Comparison of ENCODE assay signal across 16 cellular contexts in the genomic region with DNA sequence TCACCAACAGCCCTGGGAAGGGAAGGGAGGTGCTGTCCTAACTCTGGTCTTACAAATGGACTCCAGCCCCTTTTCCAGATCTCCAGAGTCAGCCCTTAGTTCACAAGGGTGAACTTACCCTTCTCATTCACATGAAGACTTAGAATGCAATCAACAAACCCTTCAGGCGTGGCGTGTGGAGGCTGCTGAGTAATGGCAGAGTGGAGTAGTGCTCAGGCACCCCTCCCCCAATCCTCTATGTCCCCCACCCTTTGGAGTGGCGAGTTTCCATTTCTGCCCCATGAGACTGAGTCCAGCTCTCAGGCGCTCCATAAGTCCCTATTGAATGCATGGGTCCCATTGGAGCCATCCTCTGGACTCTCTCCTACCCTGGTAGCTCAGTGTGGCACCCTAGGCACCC. TPM values are rescaled to one million over a fixed set of nuclear protein-coding genes. Genes with fewer than 3 reads are reported as not detected.
A peak's percentile ranks its signal among the peaks of the same experiment; 100 is the strongest.
DNase-seq lines count a peak whose midpoint lies in the region; TF ChIP-seq lines count a peak whose summit lies in the region.
"Had no signal": no experiment of that assay in that cellular context is flagged by ENCODE, and none has a peak within 500 bp of the region (broad histone marks: within the 10 kb centered on the region; RNA-seq: fewer than 3 reads in every experiment).

No MANE protein-coding gene starts in this region.

- DNase-seq in SJCRH30: peak in 1 of 2 experiments; percentile 56
- DNase-seq in fibroblast of the aortic adventitia (ENCODE audit: low read depth): no peak
- no peak for DNase-seq in smooth muscle cell (lab: John Stamatoyannopoulos, UW; ENCODE audit: unreplicated experiment)
- DNase-seq in effector memory CD4-positive, alpha-beta T cell: no peak
- DNase-seq in MV-4-11 (lab: John Stamatoyannopoulos, UW): no peak
- no peak for DNase-seq in HCEC 1CT
- no peak for DNase-seq in activated CD4-positive, CD25-positive, alpha-beta regulatory T cell (lab: John Stamatoyannopoulos, UW)
- DNase-seq: activated CD4-positive, alpha-beta T cell treated with anti-CD3 and anti-CD28 coated beads, Interleukin-2, amount 50 U/mL, for 4 hours; CD8-positive, alpha-beta memory T cell; GF-D8; NCI-H1092 treated with DMSO at 0.1 percent for 48 hours; NCI-H446 treated with DMSO at 0.1 percent for 48 hours; ovary; Peyer's patch; T-helper 17 cell had no signal

- peaks cover 35% of the 10 kb centered on the region for H3F3A ChIP-seq in smooth muscle cell (ENCODE audit: low read depth)

- no peak overlapping the region for H2AFZ ChIP-seq in smooth muscle cell (ENCODE audit: low read depth)

- H3K9me3 ChIP-seq in BLaER1 treated with 17β-estradiol and CSF1 and Interleukin-3, amounts not matched to agents 10 nM and 100 nM (replicated peaks in 1 of 11): no peaks in the 10 kb centered on the region
- no peaks in the 10 kb centered on the region for H3K9me3 ChIP-seq in SJCRH30 (replicated peaks)
- no peaks in the 10 kb centered on the region for H3K9me3 ChIP-seq in smooth muscle cell (replicated peaks; ENCODE audit: low read depth)
- no peaks in the 10 kb centered on the region for H3K9me3 ChIP-seq in effector memory CD4-positive, alpha-beta T cell (ENCODE audit: control insufficient read depth, low read length)
- H3K9me3 ChIP-seq: ovary, Peyer's patch had no signal

- H3K27me3 ChIP-seq in BLaER1 treated with 17β-estradiol and CSF1 and Interleukin-3, amounts not matched to agents 10 nM and 100 nM: no peaks in the 10 kb centered on the region
- H3K27me3 ChIP-seq in SJCRH30 (no peaks in the 10 kb centered on the region), smooth muscle cell (ENCODE audit: low read depth) (no peaks in the 10 kb centered on the region)
- H3K27me3 ChIP-seq in effector memory CD4-positive, alpha-beta T cell (replicated peaks; ENCODE audit: control insufficient read depth, insufficient read depth, low read length, poor library complexity, severe bottlenecking): no peaks in the 10 kb centered on the region
- H3K27me3 ChIP-seq: ovary, Peyer's patch had no signal

- H3K9ac ChIP-seq in BLaER1 treated with 17β-estradiol and CSF1 and Interleukin-3, amounts not matched to agents 10 nM and 100 nM: peak overlapping the region; percentile 38 to 95 (median 91); a peak in 18 of 22 replicates
- no peak overlapping the region for H3K9ac ChIP-seq in smooth muscle cell (ENCODE audit: low read depth)

- H3K4me1 ChIP-seq in BLaER1 treated with 17β-estradiol and CSF1 and Interleukin-3, amounts not matched to agents 10 nM and 100 nM: peaks cover 83 to 93% (median 90%) of the 10 kb centered on the region in 10 experiments
- H3K4me1 ChIP-seq in SJCRH30 (peaks cover 76% of the 10 kb centered on the region), smooth muscle cell (ENCODE audit: low read depth) (peaks cover 64% of the 10 kb centered on the region)
- H3K4me1 ChIP-seq in effector memory CD4-positive, alpha-beta T cell (ENCODE audit: control insufficient read depth, insufficient read depth, low read length, poor library complexity, severe bottlenecking): peaks cover 13% of the 10 kb centered on the region

- TF ChIP-seq CTCF in fibroblast of the aortic adventitia (IDR thresholded peaks at IDR 0.05; ENCODE audit: insufficient read depth, low read length) (no peak), smooth muscle cell (IDR thresholded peaks at IDR 0.05; ENCODE audit: borderline replicate concordance, insufficient read depth, poor library complexity, severe bottlenecking) (no peak)

- peaks cover 0 to 75% (median 57%) of the 10 kb centered on the region in 11 experiments; a peak in 18 of 22 replicates for H4K20me1 ChIP-seq in BLaER1 treated with 17β-estradiol and CSF1 and Interleukin-3, amounts not matched to agents 10 nM and 100 nM
- H4K20me1 ChIP-seq in smooth muscle cell (ENCODE audit: low read depth): peaks cover 39% of the 10 kb centered on the region

- H3K36me3 ChIP-seq in BLaER1 treated with 17β-estradiol and CSF1 and Interleukin-3, amounts not matched to agents 10 nM and 100 nM: peaks cover 11 to 63% (median 60%) of the 10 kb centered on the region in 11 experiments
- H3K36me3 ChIP-seq in SJCRH30: peaks cover 57% of the 10 kb centered on the region
- no peaks in the 10 kb centered on the region for H3K36me3 ChIP-seq in smooth muscle cell (ENCODE audit: low read depth)
- no peaks in the 10 kb centered on the region for H3K36me3 ChIP-seq in effector memory CD4-positive, alpha-beta T cell (ENCODE audit: control insufficient read depth, insufficient read depth, low read length)
- H3K36me3 ChIP-seq: ovary, Peyer's patch had no signal

- peak overlapping the region in 7 of 11 experiments; percentile 8 to 84 (median 24); a peak in 8 of 22 replicates for H3K27ac ChIP-seq in BLaER1 treated with 17β-estradiol and CSF1 and Interleukin-3, amounts not matched to agents 10 nM and 100 nM
- peak overlapping the region; percentile 76 for H3K27ac ChIP-seq in SJCRH30
- no peak overlapping the region for H3K27ac ChIP-seq in smooth muscle cell (ENCODE audit: low read depth)
- no peak overlapping the region for H3K27ac ChIP-seq in effector memory CD4-positive, alpha-beta T cell (ENCODE audit: insufficient read depth, low read length, poor library complexity, severe bottlenecking)
- H3K27ac ChIP-seq: ovary had no signal

- H3K4me3 ChIP-seq in BLaER1 treated with 17β-estradiol and CSF1 and Interleukin-3, amounts not matched to agents 10 nM and 100 nM: peak overlapping the region in 9 of 10 experiments; percentile 13 to 98 (median 94); a peak in 16 of 20 replicates
- H3K4me3 ChIP-seq in SJCRH30: peak overlapping the region; percentile 99
- peak overlapping the region; percentile 98 for H3K4me3 ChIP-seq in fibroblast of the aortic adventitia (ENCODE audit: low read depth, low read length)
- peak overlapping the region; percentile 77 for H3K4me3 ChIP-seq in smooth muscle cell
- no peak overlapping the region for H3K4me3 ChIP-seq in effector memory CD4-positive, alpha-beta T cell (ENCODE audit: insufficient read depth, low read depth, low read length, poor library complexity, severe bottlenecking)
- H3K4me3 ChIP-seq: ovary had no signal

- peaks cover 39% of the 10 kb centered on the region for H3K79me2 ChIP-seq in smooth muscle cell (ENCODE audit: low read depth)

- 47% methylated on average over 4 of the region's 4 CpGs for WGBS in smooth muscle cell (ENCODE audit: low lambda C conversion rate)

- peak overlapping the region; percentile 89 to 100 (median 97) for H3K4me2 ChIP-seq in BLaER1 treated with 17β-estradiol and CSF1 and Interleukin-3, amounts not matched to agents 10 nM and 100 nM
- peak overlapping the region; percentile 93 for H3K4me2 ChIP-seq in smooth muscle cell

RNA-seq across cellular contexts. Expression of a gene that starts 3.3 kb away (rescaled TPM):
- total RNA-seq in SJCRH30 (2014; rRNA removed; shearing (Covaris generic)): 29.7 and 30.7 TPM in 2 replicates
- total RNA-seq in fibroblast of the aortic adventitia (ENCODE audit: low replicate concordance): 1.1 and 2.7 TPM in 2 replicates
- 3.7 and 5.6 TPM in 2 replicates for total RNA-seq in smooth muscle cell
- 16.1 and 20.7 TPM in 2 replicates for polyA plus RNA-seq in smooth muscle cell

RNA-seq across cellular contexts. Expression of a gene that starts 49.9 kb away (rescaled TPM):
- 107 and 108 TPM in 2 replicates for total RNA-seq in SJCRH30 (2014; rRNA removed; shearing (Covaris generic))
- 56.4 and 114 TPM in 2 replicates for total RNA-seq in fibroblast of the aortic adventitia (ENCODE audit: low replicate concordance)
- total RNA-seq in smooth muscle cell: 54.2 and 62.7 TPM in 2 replicates
- 80.5 and 87.2 TPM in 2 replicates for polyA plus RNA-seq in smooth muscle cell

Comparison
In these comparisons a context has a peak if more than half of its experiments do, and no peak if none do; other contexts are left out.
1. H3K27ac ChIP-seq: peak in BLaER1 treated with 17β-estradiol and CSF1 and Interleukin-3, amounts not matched to agents 10 nM and 100 nM (7 of 11) and SJCRH30 (single experiment); none in smooth muscle cell (single experiment) and effector memory CD4-positive, alpha-beta T cell (single experiment).